29 cellular contexts compared by ENCODE assay signal in genomic region chr2:121055088-121055487, GRCh38.
"Had no signal": no experiment of that assay in that cellular context is flagged by ENCODE, and none has a peak within 500 bp of the region (broad histone marks: within the 10 kb centered on the region; RNA-seq: fewer than 3 reads in every experiment).

No MANE protein-coding gene starts in this region.

- H3K4me3 ChIP-seq: colonic mucosa, coronary artery, dorsolateral prefrontal cortex, esophagus muscularis mucosa, esophagus squamous epithelium, gastrocnemius medialis, gastroesophageal sphincter, heart left ventricle, heart right ventricle had no signal

- H3K36me3 ChIP-seq: colonic mucosa, esophagus muscularis mucosa, esophagus squamous epithelium, gastrocnemius medialis, gastroesophageal sphincter, heart left ventricle, heart right ventricle had no signal

- ATAC-seq: effector memory CD8-positive, alpha-beta T cell; esophagus mucosa; foreskin keratinocyte; gastrocnemius medialis; gastroesophageal sphincter; heart left ventricle; heart right ventricle had no signal

- H3K4me1 ChIP-seq: colonic mucosa, esophagus muscularis mucosa, foreskin keratinocyte, gastrocnemius medialis, gastroesophageal sphincter had no signal

- FAIRE-seq: colon, endometrium, endothelial cell of umbilical vein, frontal cortex had no signal

- H3K9me3 ChIP-seq: colonic mucosa, gastrocnemius medialis, gastroesophageal sphincter, heart left ventricle had no signal

- H3K27me3 ChIP-seq: colonic mucosa, dorsolateral prefrontal cortex, esophagus muscularis mucosa, gastrocnemius medialis, gastroesophageal sphincter had no signal

- H3K27ac ChIP-seq: colonic mucosa, coronary artery, dorsolateral prefrontal cortex, epithelial cell of prostate, esophagus muscularis mucosa, esophagus squamous epithelium, foreskin keratinocyte, gastrocnemius medialis, gastroesophageal sphincter, heart left ventricle, heart right ventricle had no signal

- H3K4me1 Mint-ChIP-seq: endodermal cell had no signal

- H3K9me3 Mint-ChIP-seq: effector memory CD8-positive, alpha-beta T cell had no signal

- H3K4me3 Mint-ChIP-seq: dendritic cell treated with granulocyte-macrophage colony-stimulating factor and Interleukin-4, amounts not matched to agents 40 ng/mL and 50 ng/mL, for 4 days; effector memory CD8-positive, alpha-beta T cell; endodermal cell had no signal

- DNase-seq: colonic mucosa; cortex of kidney; dermis blood vessel endothelial cell; dorsolateral prefrontal cortex; effector CD4-positive, alpha-beta T cell; effector CD8-positive, alpha-beta T cell; effector memory CD4-positive, alpha-beta T cell; effector memory CD8-positive, alpha-beta T cell; endodermal cell; erythroblast; esophagus squamous epithelium; foreskin fibroblast; foreskin keratinocyte; foreskin melanocyte; gastrocnemius medialis; glutamatergic neuron; head of caudate nucleus; heart left ventricle; heart right ventricle had no signal

- H3K27ac Mint-ChIP-seq: dendritic cell treated with granulocyte-macrophage colony-stimulating factor and Interleukin-4, amounts not matched to agents 40 ng/mL and 50 ng/mL, for 4 days; effector memory CD8-positive, alpha-beta T cell; endodermal cell had no signal
